2 cellular contexts compared by ENCODE assay signal in genomic region chr6:72182337-72183246, GRCh38.
TF ChIP-seq lines count a peak whose summit lies in the region.

No MANE protein-coding gene starts in this region.

TF ChIP-seq in liver, 16 proteins besides CTCF, POLR2A, EP300 and RAD21 (continued from another document):
- no peak for TF ChIP-seq ZBTB33 (IDR thresholded peaks at IDR 0.05)
- no peak for TF ChIP-seq FOXA2 (IDR thresholded peaks at IDR 0.05)
- TF ChIP-seq MAX (IDR thresholded peaks at IDR 0.05) = no peak
- no peak for TF ChIP-seq NR2F2 (IDR thresholded peaks at IDR 0.05)
- no peak for TF ChIP-seq SP1 (IDR thresholded peaks at IDR 0.05)
- TF ChIP-seq EGR1 (IDR thresholded peaks at IDR 0.05; ENCODE audit: low read depth in 2 of 2) = no peak
- TF ChIP-seq REST (IDR thresholded peaks at IDR 0.05) = no peak
- no peak for TF ChIP-seq HNF4G (IDR thresholded peaks at IDR 0.05)

TF ChIP-seq in HepG2, 621 proteins besides CTCF, POLR2A, EP300 and RAD21 (continued from another document):
- TF ChIP-seq PATZ1 (CRISPR knock-in tag; IDR thresholded peaks at IDR 0.05) (no peak), RFXANK (CRISPR knock-in tag; IDR thresholded peaks at IDR 0.05) (no peak), GPN1 (CRISPR knock-in tag; IDR thresholded peaks at IDR 0.05; ENCODE audit: borderline replicate concordance) (no peak), ZNF775 (CRISPR knock-in tag; IDR thresholded peaks at IDR 0.05; ENCODE audit: borderline replicate concordance) (no peak), POLR2G (IDR thresholded peaks at IDR 0.05; ENCODE audit: low read depth, low read length) (no peak), ZNF362 (CRISPR knock-in tag; IDR thresholded peaks at IDR 0.05; ENCODE audit: borderline replicate concordance) (no peak), ZNF292 (CRISPR knock-in tag; IDR thresholded peaks at IDR 0.05; ENCODE audit: borderline replicate concordance, low read depth) (no peak), ZNF143 (CRISPR knock-in tag; IDR thresholded peaks at IDR 0.05) (no peak), GLMP (CRISPR knock-in tag; IDR thresholded peaks at IDR 0.05; ENCODE audit: borderline replicate concordance) (no peak), PPARG (CRISPR knock-in tag; conservative IDR thresholded peaks at IDR 0.05) (no peak)
